ENCODE assay signal across 8 cellular contexts in genomic region chr5:170338933-170339779, GRCh38. TPM values are rescaled to one million over a fixed set of nuclear protein-coding genes. Genes with fewer than 3 reads are reported as not detected.
DNase-seq lines count a peak whose midpoint lies in the region; ATAC-seq and TF ChIP-seq lines count a peak whose summit lies in the region.

No MANE protein-coding gene starts in this region.

- no peaks in the 10 kb centered on the region for H3K36me3 Mint-ChIP-seq in activated B cell treated with CpG ODN at 0.5 μM for 24 hours (ENCODE audit: low read depth)

- POLR2A ChIA-PET in activated B cell treated with CpG ODN at 0.5 μM for 24 hours (lab: Charles Lee), result interaction anchor here (0.8 to 2.0 kb wide), 7 partner anchors 9 to 73 kb away, joined by 3 to 12 read pairs (median 3); no protein-coding TSS in a partner anchor

- ATAC-seq in GM19372 (IDR thresholded peaks at IDR 0.05; ENCODE audit: low read depth, unreplicated experiment) (peak; percentile 95), HG03442 (IDR thresholded peaks at IDR 0.05; ENCODE audit: unreplicated experiment) (peak; percentile 96), activated B cell treated with CpG ODN at 0.5 μM for 24 hours (ENCODE audit: low read depth) (peak; percentile 90)

- peak; percentile 36; the same call in 1 of the 2 replicates for TF ChIP-seq CTCF in 22Rv1 (IDR thresholded peaks at IDR 0.05)
- peak; percentile 48 for TF ChIP-seq CTCF in activated B cell treated with CpG ODN at 0.5 μM for 24 hours (IDR thresholded peaks at IDR 0.05)
- TF ChIP-seq CTCF in dorsolateral prefrontal cortex (IDR thresholded peaks at IDR 0.05 in 54 of 56, conservative IDR thresholded peaks at IDR 0.05 in 2 of 56; ENCODE audit: low read depth in 1 of 56, partially characterized antibody in 56 of 56), result peak in 55 of 56 donors; percentile 19 to 75 (median 47)

- H3K27me3 Mint-ChIP-seq in activated B cell treated with CpG ODN at 0.5 μM for 24 hours, result no peaks in the 10 kb centered on the region

- H3K4me1 Mint-ChIP-seq in activated B cell treated with CpG ODN at 0.5 μM for 24 hours, result peaks cover 20% of the 10 kb centered on the region

- intact Hi-C loops in activated B cell treated with CpG ODN at 0.5 μM for 24 hours (cut with micrococcal nuclease), result loop anchor here (1.0 to 10.0 kb wide), 6 partner anchors 65 to 1046 kb away; partner anchors contain the start of gene NPM1
- intact Hi-C loops in dorsolateral prefrontal cortex (cut with DNase I), result no loop called here

- H3K27ac ChIP-seq in 22Rv1, result no peak overlapping the region
- H3K27ac ChIP-seq in dorsolateral prefrontal cortex, result no peak overlapping the region

- DNase-seq in activated B cell treated with CpG ODN at 0.5 μM for 24 hours, result peak; percentile 35
- no peak for DNase-seq in dorsolateral prefrontal cortex
- peak; percentile 37 to 44 for DNase-seq in stimulated activated CD4-positive, alpha-beta T cell treated with anti-CD3 and anti-CD28 coated beads, Interleukin-15, amount 100 ng/mL, for 48 hours (ENCODE audit: low read depth in 2 of 2)
- DNase-seq in AG08396 (ENCODE audit: low spot score), result no peak
- no peak for DNase-seq in NCI-H1694 (lab: John Stamatoyannopoulos, UW)

- peaks cover 2% of the 10 kb centered on the region for H3K9me3 Mint-ChIP-seq in activated B cell treated with CpG ODN at 0.5 μM for 24 hours

- CTCF ChIA-PET in activated B cell treated with CpG ODN at 0.5 μM for 24 hours (lab: Charles Lee), result interaction anchor here (0.8 to 7.6 kb wide), 25 partner anchors 11 to 112 kb away, joined by 3 to 289 read pairs (median 4); partner anchors contain the start of gene LCP2

- no peak overlapping the region for H3K27ac Mint-ChIP-seq in activated B cell treated with CpG ODN at 0.5 μM for 24 hours

- peaks cover 0 to 2% (median 0%) of the 10 kb centered on the region in 45 donors for H3K27me3 ChIP-seq in dorsolateral prefrontal cortex

- no peak overlapping the region for H3K4me3 ChIP-seq in dorsolateral prefrontal cortex

- H3K4me3 Mint-ChIP-seq in activated B cell treated with CpG ODN at 0.5 μM for 24 hours, result no peak overlapping the region

RNA-seq across cellular contexts. Expression of gene LCP2, which starts 41.6 kb away (rescaled TPM):
- total RNA-seq in activated B cell treated with CpG ODN at 0.5 μM for 24 hours, result 7.0 and 8.5 TPM in 2 replicates
- total RNA-seq in dorsolateral prefrontal cortex, result 10 to 100 TPM in 113 of 120 experiments, 1 to 10 TPM in 7; 7.5 to 44.4 (median 17.5) TPM

RNA-seq across cellular contexts. Expression of gene KCNMB1, which starts 50.0 kb away (rescaled TPM):
- total RNA-seq in activated B cell treated with CpG ODN at 0.5 μM for 24 hours, result not detected in 2 replicates
- 1 to 10 TPM in 34 of 120 experiments, under 1 TPM in 85, not detected in 1; 0.13 to 5.6 (median 0.72) TPM for total RNA-seq in dorsolateral prefrontal cortex

Comparison
In these comparisons a context has a peak if more than half of its experiments do, and no peak if none do; other contexts are left out.
1. DNase-seq: peak in activated B cell treated with CpG ODN at 0.5 μM for 24 hours (single experiment) and stimulated activated CD4-positive, alpha-beta T cell treated with anti-CD3 and anti-CD28 coated beads, Interleukin-15, amount 100 ng/mL, for 48 hours (2 of 2); none in dorsolateral prefrontal cortex (0 of 10), AG08396 (single experiment) and NCI-H1694 (single experiment).
2. Peak in every context shown above with its lines, with median percentiles within 50 percentile points of each other: CTCF ChIP-seq and ATAC-seq.